ENCODE assay signal across 1 cellular context in the genomic region with DNA sequence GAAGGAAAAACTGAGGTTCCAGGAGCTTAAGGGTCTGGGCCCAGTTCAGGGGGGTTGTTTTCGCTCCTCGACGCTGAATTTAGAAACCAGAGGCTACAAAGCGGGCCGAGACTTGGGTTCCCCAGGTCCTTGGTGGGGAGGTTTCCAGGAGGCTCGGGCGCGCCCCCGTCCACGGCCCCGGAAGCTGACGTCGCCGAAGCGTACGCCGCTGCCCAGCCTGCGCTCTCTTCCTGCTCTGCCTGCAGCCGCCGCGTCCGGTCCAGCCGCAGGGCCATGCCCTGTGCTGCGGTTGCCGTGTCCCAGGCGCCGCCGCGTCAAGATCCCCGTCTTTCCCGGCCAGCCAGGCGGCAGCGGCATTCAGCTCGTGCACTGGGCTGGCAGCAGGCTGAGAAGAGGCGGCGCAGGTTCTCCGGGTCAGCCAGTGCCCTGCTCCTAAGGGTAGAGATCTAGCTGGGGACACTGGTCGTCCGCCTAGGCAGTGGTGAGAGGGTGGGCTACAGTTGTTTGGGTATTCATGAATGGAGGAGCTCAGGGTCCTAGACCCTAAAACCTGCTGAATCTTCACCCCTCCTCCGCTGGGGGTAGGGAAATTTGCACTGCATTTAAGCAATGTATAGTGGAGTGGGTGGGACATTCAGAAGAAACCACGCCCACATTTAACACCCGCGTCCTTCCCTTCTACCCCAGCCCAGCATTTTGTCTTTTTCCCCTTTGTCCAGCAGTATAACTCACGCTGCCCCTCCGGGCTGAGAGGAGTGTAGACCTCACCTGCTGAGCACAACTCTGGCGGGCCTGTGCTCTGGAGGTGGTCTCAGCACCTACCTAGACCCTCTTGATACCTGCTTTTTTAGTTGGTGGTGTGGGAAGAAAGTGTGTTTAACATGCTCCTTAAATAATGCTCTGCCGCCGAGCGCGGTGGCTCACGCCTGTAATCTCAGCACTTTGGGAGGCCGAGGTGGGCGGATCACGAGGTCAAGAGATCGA.
TF ChIP-seq lines count a peak whose summit lies in the region.

No MANE protein-coding gene starts in this region.

TF ChIP-seq in HepG2, 621 proteins besides CTCF, POLR2A, EP300 and RAD21 (continues in another document):
- TF ChIP-seq RCOR2 (CRISPR knock-in tag; IDR thresholded peaks at IDR 0.05) (peak; percentile 83; the same call in 1 of the 2 replicates), ZNF335 (CRISPR knock-in tag; IDR thresholded peaks at IDR 0.05) (peak; percentile 68; the same call in 1 of the 2 replicates), ZNF713 (CRISPR knock-in tag; IDR thresholded peaks at IDR 0.05) (no peak), TBX2 (CRISPR knock-in tag; IDR thresholded peaks at IDR 0.05; ENCODE audit: borderline replicate concordance) (peak; percentile 89), ZFP37 (CRISPR knock-in tag; IDR thresholded peaks at IDR 0.05; ENCODE audit: borderline replicate concordance) (peak; percentile 86; the same call in 1 of the 2 replicates), CCDC6 (CRISPR knock-in tag; IDR thresholded peaks at IDR 0.05) (peak; percentile 85), ZNF30 (CRISPR knock-in tag; IDR thresholded peaks at IDR 0.05) (no peak), ZSCAN20 (CRISPR knock-in tag; IDR thresholded peaks at IDR 0.05; ENCODE audit: borderline replicate concordance) (no peak), CC2D1A (CRISPR knock-in tag; IDR thresholded peaks at IDR 0.05) (no peak), ZNF430 (CRISPR knock-in tag; IDR thresholded peaks at IDR 0.05) (peak; percentile 80; the same call in 1 of the 2 replicates), ZSCAN30 (CRISPR knock-in tag; IDR thresholded peaks at IDR 0.05) (0 out of 2 replicates have a peak, but pooled peaks have one; percentile 14), YEATS2 (CRISPR knock-in tag; IDR thresholded peaks at IDR 0.05; ENCODE audit: borderline replicate concordance) (peak; percentile 84; the same call in 1 of the 2 replicates), KDM1A (CRISPR knock-in tag; IDR thresholded peaks at IDR 0.05) (no peak; the same call in 1 of the 2 replicates), TSC22D2 (CRISPR knock-in tag; IDR thresholded peaks at IDR 0.05; ENCODE audit: borderline replicate concordance) (no peak; the same call in none of the 2 replicates), TBX3 (IDR thresholded peaks at IDR 0.05; ENCODE audit: borderline replicate concordance) (peak; percentile 42; the same call in 1 of the 2 replicates), CEBPG (CRISPR knock-in tag; IDR thresholded peaks at IDR 0.05) (0 out of 2 replicates have a peak, but pooled peaks have one; percentile 12), SRSF1 (optimal IDR thresholded peaks at IDR 0.05; ENCODE audit: low read depth, low read length) (no peak)
- TF ChIP-seq, protein P1, sequence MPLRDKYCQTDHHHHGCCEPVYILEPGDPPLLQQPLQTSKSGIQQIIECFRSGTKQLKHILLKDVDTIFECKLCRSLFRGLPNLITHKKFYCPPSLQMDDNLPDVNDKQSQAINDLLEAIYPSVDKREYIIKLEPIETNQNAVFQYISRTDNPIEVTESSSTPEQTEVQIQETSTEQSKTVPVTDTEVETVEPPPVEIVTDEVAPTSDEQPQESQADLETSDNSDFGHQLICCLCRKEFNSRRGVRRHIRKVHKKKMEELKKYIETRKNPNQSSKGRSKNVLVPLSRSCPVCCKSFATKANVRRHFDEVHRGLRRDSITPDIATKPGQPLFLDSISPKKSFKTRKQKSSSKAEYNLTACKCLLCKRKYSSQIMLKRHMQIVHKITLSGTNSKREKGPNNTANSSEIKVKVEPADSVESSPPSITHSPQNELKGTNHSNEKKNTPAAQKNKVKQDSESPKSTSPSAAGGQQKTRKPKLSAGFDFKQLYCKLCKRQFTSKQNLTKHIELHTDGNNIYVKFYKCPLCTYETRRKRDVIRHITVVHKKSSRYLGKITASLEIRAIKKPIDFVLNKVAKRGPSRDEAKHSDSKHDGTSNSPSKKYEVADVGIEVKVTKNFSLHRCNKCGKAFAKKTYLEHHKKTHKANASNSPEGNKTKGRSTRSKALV (CRISPR knock-in tag; IDR thresholded peaks at IDR 0.05), result peak; percentile 95
- TF ChIP-seq, protein P2, sequence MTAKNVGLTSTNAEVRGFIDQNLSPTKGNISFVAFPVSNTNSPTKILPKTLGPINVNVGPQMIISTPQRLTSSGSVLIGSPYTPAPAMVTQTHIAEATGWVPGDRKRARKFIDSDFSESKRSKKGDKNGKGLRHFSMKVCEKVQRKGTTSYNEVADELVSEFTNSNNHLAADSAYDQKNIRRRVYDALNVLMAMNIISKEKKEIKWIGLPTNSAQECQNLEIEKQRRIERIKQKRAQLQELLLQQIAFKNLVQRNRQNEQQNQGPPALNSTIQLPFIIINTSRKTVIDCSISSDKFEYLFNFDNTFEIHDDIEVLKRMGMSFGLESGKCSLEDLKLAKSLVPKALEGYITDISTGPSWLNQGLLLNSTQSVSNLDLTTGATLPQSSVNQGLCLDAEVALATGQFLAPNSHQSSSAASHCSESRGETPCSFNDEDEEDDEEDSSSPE (CRISPR knock-in tag; IDR thresholded peaks at IDR 0.05), result 0 out of 2 replicates have a peak, but pooled peaks have one; percentile 45
- TF ChIP-seq, protein P3, sequence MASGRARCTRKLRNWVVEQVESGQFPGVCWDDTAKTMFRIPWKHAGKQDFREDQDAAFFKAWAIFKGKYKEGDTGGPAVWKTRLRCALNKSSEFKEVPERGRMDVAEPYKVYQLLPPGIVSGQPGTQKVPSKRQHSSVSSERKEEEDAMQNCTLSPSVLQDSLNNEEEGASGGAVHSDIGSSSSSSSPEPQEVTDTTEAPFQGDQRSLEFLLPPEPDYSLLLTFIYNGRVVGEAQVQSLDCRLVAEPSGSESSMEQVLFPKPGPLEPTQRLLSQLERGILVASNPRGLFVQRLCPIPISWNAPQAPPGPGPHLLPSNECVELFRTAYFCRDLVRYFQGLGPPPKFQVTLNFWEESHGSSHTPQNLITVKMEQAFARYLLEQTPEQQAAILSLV (CRISPR knock-in tag; IDR thresholded peaks at IDR 0.05; ENCODE audit: borderline replicate concordance), result peak; percentile 96
- TF ChIP-seq, protein P4, sequence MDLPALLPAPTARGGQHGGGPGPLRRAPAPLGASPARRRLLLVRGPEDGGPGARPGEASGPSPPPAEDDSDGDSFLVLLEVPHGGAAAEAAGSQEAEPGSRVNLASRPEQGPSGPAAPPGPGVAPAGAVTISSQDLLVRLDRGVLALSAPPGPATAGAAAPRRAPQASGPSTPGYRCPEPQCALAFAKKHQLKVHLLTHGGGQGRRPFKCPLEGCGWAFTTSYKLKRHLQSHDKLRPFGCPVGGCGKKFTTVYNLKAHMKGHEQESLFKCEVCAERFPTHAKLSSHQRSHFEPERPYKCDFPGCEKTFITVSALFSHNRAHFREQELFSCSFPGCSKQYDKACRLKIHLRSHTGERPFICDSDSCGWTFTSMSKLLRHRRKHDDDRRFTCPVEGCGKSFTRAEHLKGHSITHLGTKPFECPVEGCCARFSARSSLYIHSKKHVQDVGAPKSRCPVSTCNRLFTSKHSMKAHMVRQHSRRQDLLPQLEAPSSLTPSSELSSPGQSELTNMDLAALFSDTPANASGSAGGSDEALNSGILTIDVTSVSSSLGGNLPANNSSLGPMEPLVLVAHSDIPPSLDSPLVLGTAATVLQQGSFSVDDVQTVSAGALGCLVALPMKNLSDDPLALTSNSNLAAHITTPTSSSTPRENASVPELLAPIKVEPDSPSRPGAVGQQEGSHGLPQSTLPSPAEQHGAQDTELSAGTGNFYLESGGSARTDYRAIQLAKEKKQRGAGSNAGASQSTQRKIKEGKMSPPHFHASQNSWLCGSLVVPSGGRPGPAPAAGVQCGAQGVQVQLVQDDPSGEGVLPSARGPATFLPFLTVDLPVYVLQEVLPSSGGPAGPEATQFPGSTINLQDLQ (CRISPR knock-in tag; IDR thresholded peaks at IDR 0.05), result peak; percentile 79; the same call in 1 of the 2 replicates
- TF ChIP-seq, protein P5, sequence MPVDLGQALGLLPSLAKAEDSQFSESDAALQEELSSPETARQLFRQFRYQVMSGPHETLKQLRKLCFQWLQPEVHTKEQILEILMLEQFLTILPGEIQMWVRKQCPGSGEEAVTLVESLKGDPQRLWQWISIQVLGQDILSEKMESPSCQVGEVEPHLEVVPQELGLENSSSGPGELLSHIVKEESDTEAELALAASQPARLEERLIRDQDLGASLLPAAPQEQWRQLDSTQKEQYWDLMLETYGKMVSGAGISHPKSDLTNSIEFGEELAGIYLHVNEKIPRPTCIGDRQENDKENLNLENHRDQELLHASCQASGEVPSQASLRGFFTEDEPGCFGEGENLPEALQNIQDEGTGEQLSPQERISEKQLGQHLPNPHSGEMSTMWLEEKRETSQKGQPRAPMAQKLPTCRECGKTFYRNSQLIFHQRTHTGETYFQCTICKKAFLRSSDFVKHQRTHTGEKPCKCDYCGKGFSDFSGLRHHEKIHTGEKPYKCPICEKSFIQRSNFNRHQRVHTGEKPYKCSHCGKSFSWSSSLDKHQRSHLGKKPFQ (CRISPR knock-in tag; IDR thresholded peaks at IDR 0.05; ENCODE audit: insufficient replicate concordance), result peak; percentile 44
- TF ChIP-seq, protein P6, sequence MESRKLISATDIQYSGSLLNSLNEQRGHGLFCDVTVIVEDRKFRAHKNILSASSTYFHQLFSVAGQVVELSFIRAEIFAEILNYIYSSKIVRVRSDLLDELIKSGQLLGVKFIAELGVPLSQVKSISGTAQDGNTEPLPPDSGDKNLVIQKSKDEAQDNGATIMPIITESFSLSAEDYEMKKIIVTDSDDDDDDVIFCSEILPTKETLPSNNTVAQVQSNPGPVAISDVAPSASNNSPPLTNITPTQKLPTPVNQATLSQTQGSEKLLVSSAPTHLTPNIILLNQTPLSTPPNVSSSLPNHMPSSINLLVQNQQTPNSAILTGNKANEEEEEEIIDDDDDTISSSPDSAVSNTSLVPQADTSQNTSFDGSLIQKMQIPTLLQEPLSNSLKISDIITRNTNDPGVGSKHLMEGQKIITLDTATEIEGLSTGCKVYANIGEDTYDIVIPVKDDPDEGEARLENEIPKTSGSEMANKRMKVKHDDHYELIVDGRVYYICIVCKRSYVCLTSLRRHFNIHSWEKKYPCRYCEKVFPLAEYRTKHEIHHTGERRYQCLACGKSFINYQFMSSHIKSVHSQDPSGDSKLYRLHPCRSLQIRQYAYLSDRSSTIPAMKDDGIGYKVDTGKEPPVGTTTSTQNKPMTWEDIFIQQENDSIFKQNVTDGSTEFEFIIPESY (CRISPR knock-in tag; IDR thresholded peaks at IDR 0.05), result peak; percentile 22; the same call in 1 of the 2 replicates
- TF ChIP-seq, protein P7, sequence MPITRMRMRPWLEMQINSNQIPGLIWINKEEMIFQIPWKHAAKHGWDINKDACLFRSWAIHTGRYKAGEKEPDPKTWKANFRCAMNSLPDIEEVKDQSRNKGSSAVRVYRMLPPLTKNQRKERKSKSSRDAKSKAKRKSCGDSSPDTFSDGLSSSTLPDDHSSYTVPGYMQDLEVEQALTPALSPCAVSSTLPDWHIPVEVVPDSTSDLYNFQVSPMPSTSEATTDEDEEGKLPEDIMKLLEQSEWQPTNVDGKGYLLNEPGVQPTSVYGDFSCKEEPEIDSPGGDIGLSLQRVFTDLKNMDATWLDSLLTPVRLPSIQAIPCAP (CRISPR knock-in tag; IDR thresholded peaks at IDR 0.05; ENCODE audit: low read depth), result no peak
- TF ChIP-seq, protein P8, sequence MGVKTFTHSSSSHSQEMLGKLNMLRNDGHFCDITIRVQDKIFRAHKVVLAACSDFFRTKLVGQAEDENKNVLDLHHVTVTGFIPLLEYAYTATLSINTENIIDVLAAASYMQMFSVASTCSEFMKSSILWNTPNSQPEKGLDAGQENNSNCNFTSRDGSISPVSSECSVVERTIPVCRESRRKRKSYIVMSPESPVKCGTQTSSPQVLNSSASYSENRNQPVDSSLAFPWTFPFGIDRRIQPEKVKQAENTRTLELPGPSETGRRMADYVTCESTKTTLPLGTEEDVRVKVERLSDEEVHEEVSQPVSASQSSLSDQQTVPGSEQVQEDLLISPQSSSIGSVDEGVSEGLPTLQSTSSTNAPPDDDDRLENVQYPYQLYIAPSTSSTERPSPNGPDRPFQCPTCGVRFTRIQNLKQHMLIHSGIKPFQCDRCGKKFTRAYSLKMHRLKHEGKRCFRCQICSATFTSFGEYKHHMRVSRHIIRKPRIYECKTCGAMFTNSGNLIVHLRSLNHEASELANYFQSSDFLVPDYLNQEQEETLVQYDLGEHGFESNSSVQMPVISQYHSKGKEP (CRISPR knock-in tag; IDR thresholded peaks at IDR 0.05), result peak; percentile 60; the same call in 1 of the 2 replicates
- TF ChIP-seq, protein P9, sequence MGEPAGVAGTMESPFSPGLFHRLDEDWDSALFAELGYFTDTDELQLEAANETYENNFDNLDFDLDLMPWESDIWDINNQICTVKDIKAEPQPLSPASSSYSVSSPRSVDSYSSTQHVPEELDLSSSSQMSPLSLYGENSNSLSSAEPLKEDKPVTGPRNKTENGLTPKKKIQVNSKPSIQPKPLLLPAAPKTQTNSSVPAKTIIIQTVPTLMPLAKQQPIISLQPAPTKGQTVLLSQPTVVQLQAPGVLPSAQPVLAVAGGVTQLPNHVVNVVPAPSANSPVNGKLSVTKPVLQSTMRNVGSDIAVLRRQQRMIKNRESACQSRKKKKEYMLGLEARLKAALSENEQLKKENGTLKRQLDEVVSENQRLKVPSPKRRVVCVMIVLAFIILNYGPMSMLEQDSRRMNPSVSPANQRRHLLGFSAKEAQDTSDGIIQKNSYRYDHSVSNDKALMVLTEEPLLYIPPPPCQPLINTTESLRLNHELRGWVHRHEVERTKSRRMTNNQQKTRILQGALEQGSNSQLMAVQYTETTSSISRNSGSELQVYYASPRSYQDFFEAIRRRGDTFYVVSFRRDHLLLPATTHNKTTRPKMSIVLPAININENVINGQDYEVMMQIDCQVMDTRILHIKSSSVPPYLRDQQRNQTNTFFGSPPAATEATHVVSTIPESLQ (CRISPR knock-in tag; conservative IDR thresholded peaks at IDR 0.05), result peak; percentile 55; the same call in 1 of the 2 replicates
- TF ChIP-seq, protein P10, sequence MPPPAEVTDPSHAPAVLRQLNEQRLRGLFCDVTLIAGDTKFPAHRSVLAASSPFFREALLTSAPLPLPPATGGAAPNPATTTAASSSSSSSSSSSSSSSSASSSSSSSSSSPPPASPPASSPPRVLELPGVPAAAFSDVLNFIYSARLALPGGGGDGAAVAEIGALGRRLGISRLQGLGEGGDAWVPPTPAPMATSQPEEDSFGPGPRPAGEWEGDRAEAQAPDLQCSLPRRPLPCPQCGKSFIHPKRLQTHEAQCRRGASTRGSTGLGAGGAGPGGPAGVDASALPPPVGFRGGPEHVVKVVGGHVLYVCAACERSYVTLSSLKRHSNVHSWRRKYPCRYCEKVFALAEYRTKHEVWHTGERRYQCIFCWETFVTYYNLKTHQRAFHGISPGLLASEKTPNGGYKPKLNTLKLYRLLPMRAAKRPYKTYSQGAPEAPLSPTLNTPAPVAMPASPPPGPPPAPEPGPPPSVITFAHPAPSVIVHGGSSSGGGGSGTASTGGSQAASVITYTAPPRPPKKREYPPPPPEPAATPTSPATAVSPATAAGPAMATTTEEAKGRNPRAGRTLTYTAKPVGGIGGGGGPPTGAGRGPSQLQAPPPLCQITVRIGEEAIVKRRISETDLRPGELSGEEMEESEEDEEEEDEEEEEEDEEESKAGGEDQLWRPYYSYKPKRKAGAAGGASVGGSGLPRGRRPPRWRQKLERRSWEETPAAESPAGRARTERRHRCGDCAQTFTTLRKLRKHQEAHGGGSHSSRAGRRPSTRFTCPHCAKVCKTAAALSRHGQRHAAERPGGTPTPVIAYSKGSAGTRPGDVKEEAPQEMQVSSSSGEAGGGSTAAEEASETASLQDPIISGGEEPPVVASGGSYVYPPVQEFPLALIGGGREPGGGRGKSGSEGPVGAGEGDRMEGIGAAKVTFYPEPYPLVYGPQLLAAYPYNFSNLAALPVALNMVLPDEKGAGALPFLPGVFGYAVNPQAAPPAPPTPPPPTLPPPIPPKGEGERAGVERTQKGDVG (CRISPR knock-in tag; IDR thresholded peaks at IDR 0.05; ENCODE audit: borderline replicate concordance), result 0 out of 2 replicates have a peak, but pooled peaks have one; percentile 85
- TF ChIP-seq, protein P11, sequence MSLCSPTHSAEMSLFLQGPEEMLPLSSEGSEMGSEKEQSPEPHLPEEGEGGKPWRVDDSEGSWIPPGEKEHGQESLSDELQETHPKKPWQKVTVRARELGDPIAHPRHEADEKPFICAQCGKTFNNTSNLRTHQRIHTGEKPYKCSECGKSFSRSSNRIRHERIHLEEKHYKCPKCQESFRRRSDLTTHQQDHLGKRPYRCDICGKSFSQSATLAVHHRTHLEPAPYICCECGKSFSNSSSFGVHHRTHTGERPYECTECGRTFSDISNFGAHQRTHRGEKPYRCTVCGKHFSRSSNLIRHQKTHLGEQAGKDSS (CRISPR knock-in tag; IDR thresholded peaks at IDR 0.05; ENCODE audit: borderline replicate concordance, low read depth), result no peak; the same call in 1 of the 2 replicates
